In genomic region chr7:155190608-155191536, GRCh38 we compare ENCODE assay signal across 8 cellular contexts.
DNase-seq lines count a peak whose midpoint lies in the region; ATAC-seq and TF ChIP-seq lines count a peak whose summit lies in the region.

No MANE protein-coding gene starts in this region.

- TF ChIP-seq CTCF in lung (IDR thresholded peaks at IDR 0.05; ENCODE audit: control extremely low read depth, extremely low read depth), result peak; percentile 85

- ATAC-seq in lung (ENCODE audit: insufficient read depth, low FRiP score) (no peak), HG03521 (IDR thresholded peaks at IDR 0.05; ENCODE audit: unreplicated experiment) (no peak)

- H3K4me3 ChIP-seq in lung, result no peak overlapping the region

- no peaks in the 10 kb centered on the region for H3K27me3 ChIP-seq in lung (ENCODE audit: control insufficient read depth, insufficient read depth)

- DNase-seq in NCI-H2171 treated with DMSO at 0.1 percent for 48 hours (lab: John Stamatoyannopoulos, UW) (peak; percentile 49), NCI-H2171 (lab: John Stamatoyannopoulos, UW) (no peak), HT1080 (ENCODE audit: low read depth) (peak; percentile 21), dermis blood vessel endothelial cell (peak; percentile 60), lung (ENCODE audit: low spot score) (peak; percentile 53)
- DNase-seq in activated CD4-positive, alpha-beta T cell treated with anti-CD3 and anti-CD28 coated beads for 48 hours, result peak; percentile 79
- DNase-seq in stimulated activated CD8-positive, alpha-beta memory T cell treated with anti-CD3 and anti-CD28 coated beads, Interleukin-2, amount 100 ng/mL, for 48 hours (ENCODE audit: low read depth in 2 of 2), result peak; percentile 50 to 64

- H3K36me3 ChIP-seq in lung (ENCODE audit: control insufficient read depth in 2 of 2, insufficient read depth in 2 of 2, low read length in 2 of 2), result no peaks in the 10 kb centered on the region

- H3K27ac ChIP-seq in lung (ENCODE audit: low read depth in 1 of 2, low read length in 1 of 2), result no peak overlapping the region

- no peaks in the 10 kb centered on the region for H3K4me1 ChIP-seq in lung (ENCODE audit: control insufficient read depth in 2 of 2, insufficient read depth in 2 of 2, low read length in 2 of 2)

- 35 to 38% methylated on average over 44 of the region's 44 CpGs for WGBS in lung, 2 donors

- H3K9me3 ChIP-seq in lung (ENCODE audit: control insufficient read depth in 2 of 2, insufficient read depth in 1 of 2, low read length in 1 of 2), result peaks cover 0 to 16% of the 10 kb centered on the region in 2 donors
